27 cellular contexts compared by ENCODE assay signal in the genomic region with DNA sequence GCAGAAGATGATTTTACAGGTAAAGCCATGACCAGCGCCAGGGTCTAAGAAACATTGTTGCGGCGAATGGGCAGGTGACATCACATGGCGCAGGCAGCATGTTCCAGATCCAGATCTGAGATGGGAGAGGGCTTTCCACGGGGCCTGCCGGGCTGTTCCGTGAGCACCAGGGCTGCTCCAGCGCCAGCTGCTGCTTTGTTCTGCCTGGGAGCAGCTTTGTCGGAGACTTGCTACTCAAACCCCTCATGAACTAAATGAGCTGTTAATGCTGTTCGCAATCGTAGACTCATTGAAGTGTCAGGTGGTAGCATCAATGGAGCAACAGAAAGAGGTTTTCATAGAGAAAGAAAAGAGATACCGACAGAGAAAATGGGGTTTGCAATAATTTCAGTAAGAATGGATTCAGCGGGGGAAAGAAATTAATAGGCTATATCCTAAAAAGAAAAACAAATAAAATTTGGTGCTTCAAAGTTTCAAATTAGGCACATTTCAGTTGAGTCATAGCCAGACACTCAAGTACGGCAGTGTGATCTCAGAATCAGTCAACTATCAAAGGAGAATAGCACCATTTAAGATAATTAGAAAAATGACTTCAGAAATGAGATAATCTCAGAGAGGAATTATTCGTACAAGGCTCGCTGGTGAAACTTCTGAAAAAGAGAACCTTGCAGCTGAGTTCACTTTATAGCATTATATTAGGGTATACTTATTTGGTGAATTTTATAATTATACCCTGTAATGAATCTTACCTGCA. TPM values are rescaled to one million over a fixed set of nuclear protein-coding genes. Genes with fewer than 3 reads are reported as not detected.
DNase-seq lines count a peak whose midpoint lies in the region; ATAC-seq and TF ChIP-seq lines count a peak whose summit lies in the region.
"Had no signal": no experiment of that assay in that cellular context is flagged by ENCODE, and none has a peak within 500 bp of the region (broad histone marks: within the 10 kb centered on the region; RNA-seq: fewer than 3 reads in every experiment).

No MANE protein-coding gene starts in this region.

- WGBS in sigmoid colon, 2 donors, result 92 to 94% methylated on average over 16 of the region's 16 CpGs

- no peaks in the 10 kb centered on the region for H3K27me3 ChIP-seq in sigmoid colon
- H3K27me3 ChIP-seq: breast epithelium, tibial nerve had no signal

- DNase-seq in NCI-H1105 treated with DMSO at 0.1 percent for 48 hours (lab: John Stamatoyannopoulos, UW), result peak; percentile 7
- no peak for DNase-seq in NCI-H1105 (lab: John Stamatoyannopoulos, UW)
- peak; percentile 47 for DNase-seq in NCI-H2107 (lab: John Stamatoyannopoulos, UW)
- DNase-seq in glutamatergic neuron, result peak; percentile 60
- DNase-seq in sigmoid colon, result no peak
- DNase-seq in dermis blood vessel endothelial cell, result no peak
- DNase-seq: activated CD4-positive, alpha-beta T cell treated with anti-CD3 and anti-CD28 coated beads for 1 hour; activated CD8-positive, alpha-beta memory T cell treated with anti-CD3 and anti-CD28 coated beads for 24 hours; activated naive CD4-positive, alpha-beta T cell treated with Interleukin-2 at 50 U/mL for 16 hours; activated T-cell treated with anti-CD3 and anti-CD28 coated beads, Interleukin-2, amount 50 U/mL, for 24 hours; CD8-positive, alpha-beta T cell; GDM1; HCEC 1CT; KG1; mesendoderm; NCI-H2081; NCI-H748 treated with DMSO at 0.1 percent for 48 hours; OCI-M1; SHP77 treated with DMSO at 0.1 percent for 48 hours; stimulated activated CD4-positive, alpha-beta T cell treated with anti-CD3 and anti-CD28 coated beads, Interleukin-4, amount 100 ng/mL, for 24 hours; stimulated activated naive CD8-positive, alpha-beta T cell treated with anti-CD3 and anti-CD28 coated beads, Interleukin-15, amount 100 ng/mL, for 72 hours; T-cell had no signal

- intact Hi-C loops in sigmoid colon (cut with DNase I), result no loop called here

- H3K27ac Mint-ChIP-seq in glutamatergic neuron (ENCODE audit: unreplicated experiment), result peak overlapping the region; percentile 85
- no peak overlapping the region for H3K27ac Mint-ChIP-seq in stimulated activated memory B cell treated with anti-CD40 and anti-IgM and Interleukin-4, amounts not matched to agents 10 μg/mL and 1 μg/mL and 100 μg/mL, for 72 hours
- H3K27ac Mint-ChIP-seq: activated T-cell treated with anti-CD3 and anti-CD28 coated beads, Interleukin-2, amount 50 U/mL, for 24 hours; CD8-positive, alpha-beta T cell; stimulated activated naive CD8-positive, alpha-beta T cell treated with anti-CD3 and anti-CD28 coated beads, Interleukin-15, amount 100 ng/mL, for 72 hours; T-cell had no signal

- H3K36me3 Mint-ChIP-seq in glutamatergic neuron (ENCODE audit: unreplicated experiment), result no peaks in the 10 kb centered on the region
- no peaks in the 10 kb centered on the region for H3K36me3 Mint-ChIP-seq in stimulated activated memory B cell treated with anti-CD40 and anti-IgM and Interleukin-4, amounts not matched to agents 10 μg/mL and 1 μg/mL and 100 μg/mL, for 72 hours
- H3K36me3 Mint-ChIP-seq: CD8-positive, alpha-beta T cell; T-cell had no signal

- no peak overlapping the region for H3K4me3 ChIP-seq in sigmoid colon
- H3K4me3 ChIP-seq: breast epithelium, tibial nerve had no signal

- no peaks in the 10 kb centered on the region for H3K9me3 Mint-ChIP-seq in glutamatergic neuron (ENCODE audit: unreplicated experiment)
- H3K9me3 Mint-ChIP-seq in stimulated activated memory B cell treated with anti-CD40 and anti-IgM and Interleukin-4, amounts not matched to agents 10 μg/mL and 1 μg/mL and 100 μg/mL, for 72 hours, result no peaks in the 10 kb centered on the region
- H3K9me3 Mint-ChIP-seq: activated T-cell treated with anti-CD3 and anti-CD28 coated beads, Interleukin-2, amount 50 U/mL, for 24 hours; CD8-positive, alpha-beta T cell; stimulated activated naive CD8-positive, alpha-beta T cell treated with anti-CD3 and anti-CD28 coated beads, Interleukin-15, amount 100 ng/mL, for 72 hours had no signal

- TF ChIP-seq POLR2A in sigmoid colon (IDR thresholded peaks at IDR 0.05), result no peak

- H3K4me1 Mint-ChIP-seq in glutamatergic neuron (ENCODE audit: low read depth, unreplicated experiment), result peaks cover 14% of the 10 kb centered on the region
- H3K4me1 Mint-ChIP-seq in stimulated activated memory B cell treated with anti-CD40 and anti-IgM and Interleukin-4, amounts not matched to agents 10 μg/mL and 1 μg/mL and 100 μg/mL, for 72 hours, result no peaks in the 10 kb centered on the region
- H3K4me1 Mint-ChIP-seq: stimulated activated naive CD8-positive, alpha-beta T cell treated with anti-CD3 and anti-CD28 coated beads, Interleukin-15, amount 100 ng/mL, for 72 hours; T-cell had no signal

- peak overlapping the region in 3 of 4 donors; percentile 6 to 49 (median 17) for H3K27ac ChIP-seq in sigmoid colon
- H3K27ac ChIP-seq: 22Rv1, breast epithelium, tibial nerve had no signal

- peaks cover 0 to 32% (median 28%) of the 10 kb centered on the region in 4 donors for H3K4me1 ChIP-seq in sigmoid colon
- H3K4me1 ChIP-seq: breast epithelium had no signal

- peak overlapping the region; percentile 71 for H3K4me3 Mint-ChIP-seq in glutamatergic neuron (ENCODE audit: unreplicated experiment)
- H3K4me3 Mint-ChIP-seq in stimulated activated memory B cell treated with anti-CD40 and anti-IgM and Interleukin-4, amounts not matched to agents 10 μg/mL and 1 μg/mL and 100 μg/mL, for 72 hours, result no peak overlapping the region
- H3K4me3 Mint-ChIP-seq: activated T-cell treated with anti-CD3 and anti-CD28 coated beads, Interleukin-2, amount 50 U/mL, for 24 hours; CD8-positive, alpha-beta T cell; stimulated activated naive CD8-positive, alpha-beta T cell treated with anti-CD3 and anti-CD28 coated beads, Interleukin-15, amount 100 ng/mL, for 72 hours; T-cell had no signal

- H3K36me3 ChIP-seq in sigmoid colon, result no peaks in the 10 kb centered on the region
- H3K36me3 ChIP-seq: breast epithelium, tibial nerve had no signal

- ATAC-seq in GM18861 (IDR thresholded peaks at IDR 0.05; ENCODE audit: unreplicated experiment), result no peak
- no peak for ATAC-seq in stimulated activated memory B cell treated with anti-CD40 and anti-IgM and Interleukin-4, amounts not matched to agents 10 μg/mL and 1 μg/mL and 100 μg/mL, for 72 hours
- ATAC-seq: CD8-positive, alpha-beta T cell; stimulated activated naive CD8-positive, alpha-beta T cell treated with anti-CD3 and anti-CD28 coated beads, Interleukin-15, amount 100 ng/mL, for 72 hours; T-cell had no signal

- no peak for TF ChIP-seq EP300 in sigmoid colon (IDR thresholded peaks at IDR 0.05)

- H3K27me3 Mint-ChIP-seq in glutamatergic neuron (ENCODE audit: unreplicated experiment), result no peaks in the 10 kb centered on the region
- H3K27me3 Mint-ChIP-seq in stimulated activated memory B cell treated with anti-CD40 and anti-IgM and Interleukin-4, amounts not matched to agents 10 μg/mL and 1 μg/mL and 100 μg/mL, for 72 hours, result peaks cover 20% of the 10 kb centered on the region
- H3K27me3 Mint-ChIP-seq: activated T-cell treated with anti-CD3 and anti-CD28 coated beads, Interleukin-2, amount 50 U/mL, for 24 hours; T-cell had no signal

- TF ChIP-seq CTCF in glutamatergic neuron (IDR thresholded peaks at IDR 0.05; ENCODE audit: partially characterized antibody, unreplicated experiment), result no peak
- TF ChIP-seq CTCF in sigmoid colon (IDR thresholded peaks at IDR 0.05), result no peak

- no peaks in the 10 kb centered on the region for H3K9me3 ChIP-seq in sigmoid colon
- H3K9me3 ChIP-seq: breast epithelium, tibial nerve had no signal

RNA-seq across cellular contexts. Expression of a gene that starts 23.9 kb away (rescaled TPM):
- 95.5 TPM for total RNA-seq in glutamatergic neuron (ENCODE audit: unreplicated experiment)
- 1,000 to 10,000 TPM in 1 of 4 donors, 100 to 1,000 TPM in 3; 849 to 1,032 (median 869) TPM for total RNA-seq in sigmoid colon
- polyA plus RNA-seq in sigmoid colon, result 10 to 100 TPM in 2 of 3 donors, 1 to 10 TPM in 1; 7.9 to 26.9 (median 15.6) TPM
- total RNA-seq in dermis blood vessel endothelial cell, result 104 and 200 TPM in 2 replicates

Comparison
In these comparisons a context has a peak if more than half of its experiments do, and no peak if none do; other contexts are left out.
1. DNase-seq: peak in NCI-H1105 treated with DMSO at 0.1 percent for 48 hours (single experiment), NCI-H2107 (single experiment) and glutamatergic neuron (single experiment); none in NCI-H1105 (single experiment), sigmoid colon (single experiment) and dermis blood vessel endothelial cell (single experiment).